In the genomic region with DNA sequence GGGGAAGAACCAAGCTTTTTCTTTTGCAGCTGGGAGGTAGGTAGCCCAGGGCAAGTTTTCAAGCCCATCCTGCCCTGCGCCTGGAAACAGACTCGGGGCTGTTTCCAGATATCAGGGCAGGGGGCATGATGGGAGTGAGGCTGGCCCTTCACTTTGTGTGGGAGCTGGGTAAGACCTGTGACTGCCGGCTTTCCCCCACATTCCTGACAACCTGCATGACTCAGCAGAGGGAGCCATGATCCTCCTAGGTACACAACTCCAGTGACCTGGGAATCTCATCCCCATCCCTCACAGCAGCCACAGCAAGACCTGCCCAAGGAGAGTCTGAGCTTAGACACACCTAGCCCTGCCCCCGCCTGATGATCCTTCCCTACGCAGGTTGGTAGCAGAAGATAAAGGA, we compare ENCODE assay signal across 17 cellular contexts.
DNase-seq lines count a peak whose midpoint lies in the region; ATAC-seq and TF ChIP-seq lines count a peak whose summit lies in the region.
"Had no signal": no experiment of that assay in that cellular context is flagged by ENCODE, and none has a peak within 500 bp of the region (broad histone marks: within the 10 kb centered on the region; RNA-seq: fewer than 3 reads in every experiment).

No MANE protein-coding gene starts in this region.

- no peak for TF ChIP-seq CTCF in H9 (conservative IDR thresholded peaks at IDR 0.05)
- no peak for TF ChIP-seq CTCF in ascending aorta (IDR thresholded peaks at IDR 0.05)
- TF ChIP-seq CTCF in mesothelial cell of epicardium (IDR thresholded peaks at IDR 0.05; ENCODE audit: unreplicated experiment): no peak

- no peak for ATAC-seq in GM18519 (IDR thresholded peaks at IDR 0.05; ENCODE audit: low FRiP score, unreplicated experiment)
- ATAC-seq: K562, Panc1 had no signal

- H2AK5ac ChIP-seq in H9 (ENCODE audit: insufficient read length, low read length): no peak overlapping the region

- H3K23me2 ChIP-seq in H9 (ENCODE audit: insufficient read length, low read depth, low read length, poor library complexity, severe bottlenecking): no peaks in the 10 kb centered on the region

- no peak overlapping the region for H3T11ph ChIP-seq in H9 (ENCODE audit: low read length)

- H3K36me3 ChIP-seq in ascending aorta: no peaks in the 10 kb centered on the region

- H3K27ac Mint-ChIP-seq in H9: peak overlapping the region in 2 of 3 experiments; percentile 24 to 76; a peak in 3 of 7 replicates
- H3K27ac Mint-ChIP-seq in mesothelial cell of epicardium: no peak overlapping the region

- H3K27me3 ChIP-seq in H9 (ENCODE audit: insufficient read depth, low read length) (no peaks in the 10 kb centered on the region), ascending aorta (no peaks in the 10 kb centered on the region)

- no peak overlapping the region for H3K4ac ChIP-seq in H9 (ENCODE audit: low read depth, low read length)

- no peak overlapping the region for H4K8ac ChIP-seq in H9 (replicated peaks; ENCODE audit: insufficient read length, low read depth, low read length)

- no peak overlapping the region for H2BK15ac ChIP-seq in H9 (ENCODE audit: low read depth, low read length)

- no peak overlapping the region for H3K4me3 Mint-ChIP-seq in H9
- H3K4me3 Mint-ChIP-seq in mesothelial cell of epicardium: no peak overlapping the region

- H3K4me3 ChIP-seq in ascending aorta: no peak overlapping the region
- H3K4me3 ChIP-seq: K562, SK-N-MC had no signal

- H3K4me1 ChIP-seq in H9 (ENCODE audit: insufficient read depth, low read length): no peaks in the 10 kb centered on the region
- H3K4me1 ChIP-seq in ascending aorta: peaks cover 0 to 7% of the 10 kb centered on the region in 2 donors

- H3K79me1 ChIP-seq in H9 (ENCODE audit: insufficient read depth, low read depth, low read length, poor library complexity, severe bottlenecking): no peaks in the 10 kb centered on the region

- H3K79me2 ChIP-seq in H9 (ENCODE audit: insufficient read depth, low read length): no peaks in the 10 kb centered on the region

- H4K91ac ChIP-seq in H9 (ENCODE audit: insufficient read length, low read depth, low read length): no peak overlapping the region

- H3K4me1 Mint-ChIP-seq in H9 (peaks cover 32 to 37% of the 10 kb centered on the region in 2 experiments), mesothelial cell of epicardium (peaks cover 18% of the 10 kb centered on the region)

- intact Hi-C loops in ascending aorta (cut with DNase I): no loop called here

- H4K20me1 ChIP-seq in H9 (ENCODE audit: control insufficient read depth, insufficient read depth, insufficient read length): peaks cover 2% of the 10 kb centered on the region

- no peak overlapping the region for H4K5ac ChIP-seq in H9 (ENCODE audit: insufficient read length, low read depth, low read length)

- H3K36me3 Mint-ChIP-seq in H9 (ENCODE audit: insufficient read depth in 1 of 3, low read depth in 3 of 3) (peaks cover 26 to 43% (median 42%) of the 10 kb centered on the region in 3 experiments), mesothelial cell of epicardium (peaks cover 53% of the 10 kb centered on the region)

- H3K27ac ChIP-seq in H9 (ENCODE audit: insufficient read length, low read depth, low read length): no peak overlapping the region
- H3K27ac ChIP-seq in ascending aorta: peak overlapping the region; percentile 50 to 64
- H3K27ac ChIP-seq: C4-2B, SK-N-MC had no signal

- no peak overlapping the region for H3K23ac ChIP-seq in H9 (ENCODE audit: insufficient read length, low read depth, low read length)

- no peaks in the 10 kb centered on the region for H3K27me3 Mint-ChIP-seq in H9 (ENCODE audit: low read depth)
- H3K27me3 Mint-ChIP-seq in mesothelial cell of epicardium (ENCODE audit: low read depth): no peaks in the 10 kb centered on the region

- no peaks in the 10 kb centered on the region for H3K9me3 ChIP-seq in H9 (ENCODE audit: control insufficient read depth, low read depth, low read length)
- peaks cover 0 to 4% of the 10 kb centered on the region in 2 donors for H3K9me3 ChIP-seq in ascending aorta

- H3K56ac ChIP-seq in H9 (ENCODE audit: insufficient read length, low read depth, low read length): no peak overlapping the region

- H3K4me2 ChIP-seq in H9 (ENCODE audit: insufficient read depth, insufficient read length, low read length): no peak overlapping the region

- no peak overlapping the region for H2BK12ac ChIP-seq in H9 (ENCODE audit: insufficient read length, low read depth, low read length)

- H3K14ac ChIP-seq in H9 (ENCODE audit: insufficient read depth, low read length): no peak overlapping the region

- no peak overlapping the region for H3K18ac ChIP-seq in H9 (ENCODE audit: insufficient read length, low read depth, low read length)

- DNase-seq in A172 (ENCODE audit: low spot score): peak; percentile 20
- DNase-seq in H9: no peak
- DNase-seq in ascending aorta (ENCODE audit: low spot score in 2 of 2): no peak
- peak; percentile 35 for DNase-seq in kidney tubule cell (ENCODE audit: low spot score)
- no peak for DNase-seq in H4 (ENCODE audit: low spot score)
- no peak for DNase-seq in nucleus accumbens (lab: John Stamatoyannopoulos, UW)
- DNase-seq in mesothelial cell of epicardium (ENCODE audit: low spot score in 2 of 2, unreplicated experiment in 2 of 2): no peak
- DNase-seq: HCEC 1CT, NCI-H1092, NCI-H2081 treated with DMSO at 0.1 percent for 48 hours, NCI-H524, Right ventricle myocardium superior had no signal

- no CpG with 5 or more reads among the region's 5 CpGs for WGBS in H9 (ENCODE audit: extremely low coverage, insufficient read length, low lambda C conversion rate)

- H3K9ac ChIP-seq in H9 (ENCODE audit: extremely low read depth, insufficient read length, low read length): no peak overlapping the region

- no peak overlapping the region for H2BK120ac ChIP-seq in H9 (ENCODE audit: low read depth, low read length, poor library complexity, severe bottlenecking)

- H2BK20ac ChIP-seq in H9 (ENCODE audit: low read depth, low read length, poor library complexity, severe bottlenecking): no peak overlapping the region

- H2AFZ ChIP-seq in H9 (ENCODE audit: low read length): no peak overlapping the region

- peaks cover 0 to 8% of the 10 kb centered on the region in 2 experiments; a peak in 2 of 5 replicates for H3K9me3 Mint-ChIP-seq in H9
- peaks cover 34% of the 10 kb centered on the region for H3K9me3 Mint-ChIP-seq in mesothelial cell of epicardium

- H2BK5ac ChIP-seq in H9 (ENCODE audit: insufficient read length, low read length): no peak overlapping the region

Comparison
In these comparisons a context has a peak if more than half of its experiments do, and no peak if none do; other contexts are left out.
1. DNase-seq: peak in A172 (single experiment) and kidney tubule cell (single experiment); none in H9 (single experiment), ascending aorta (0 of 2), H4 (single experiment), nucleus accumbens (0 of 56) and mesothelial cell of epicardium (0 of 2).